13 cellular contexts compared by ENCODE assay signal in genomic region chr1:15797614-15798390, GRCh38. TPM values are rescaled to one million over a fixed set of nuclear protein-coding genes. Genes with fewer than 3 reads are reported as not detected.
DNase-seq lines count a peak whose midpoint lies in the region; ATAC-seq, FAIRE-seq and TF ChIP-seq lines count a peak whose summit lies in the region.
"Had no signal": no experiment of that assay in that cellular context is flagged by ENCODE, and none has a peak within 500 bp of the region (broad histone marks: within the 10 kb centered on the region; RNA-seq: fewer than 3 reads in every experiment).

No MANE protein-coding gene starts in this region.

- H3K36me3 ChIP-seq in MG63 (no peaks in the 10 kb centered on the region), body of pancreas (replicated peaks in 1 of 2; ENCODE audit: insufficient read depth in 1 of 2, low read depth in 2 of 2) (no peaks in the 10 kb centered on the region), HepG2 (replicated peaks in 1 of 2; ENCODE audit: control insufficient read depth in 1 of 2, insufficient read depth in 2 of 2, low read length in 2 of 2) (no peaks in the 10 kb centered on the region)

- no peak for TF ChIP-seq POLR2A in body of pancreas (IDR thresholded peaks at IDR 0.05)
- TF ChIP-seq POLR2A in HepG2 (IDR thresholded peaks at IDR 0.05; ENCODE audit: insufficient read depth in 1 of 2, low read depth in 2 of 2, low read length in 2 of 2), result no peak

- POLR2A ChIA-PET in HepG2 (lab: Yijun Ruan, JAX), result interaction anchor here (2.8 kb wide), 1 partner anchor 36 kb away, joined by 7 read pairs; no protein-coding TSS in a partner anchor

- H3K4me2 ChIP-seq in HepG2 (ENCODE audit: low read depth, low read length), result peak overlapping the region; percentile 61

- no peak for ATAC-seq in body of pancreas
- no peak for ATAC-seq in HepG2
- ATAC-seq in HG02642 (IDR thresholded peaks at IDR 0.05; ENCODE audit: poor library complexity, unreplicated experiment), result no peak
- ATAC-seq in GM18909 (IDR thresholded peaks at IDR 0.05; ENCODE audit: poor library complexity, unreplicated experiment), result no peak
- ATAC-seq: left lobe of liver had no signal

- H3K4me3 ChIP-seq in MG63 (no peak overlapping the region), body of pancreas (no peak overlapping the region), HepG2 (replicated peaks in 1 of 3; ENCODE audit: insufficient read depth in 1 of 3, low read depth in 2 of 3, low read length in 3 of 3) (peak overlapping the region in 1 of 3 experiments; percentile 21; a peak in 1 of 6 replicates)

- peak; percentile 41 for DNase-seq in MG63
- peak; percentile 37 to 69 (median 52) for DNase-seq in body of pancreas
- no peak for DNase-seq in HepG2 (ENCODE audit: low spot score)
- DNase-seq in urothelium cell line (ENCODE audit: low spot score), result peak; percentile 52
- no peak for DNase-seq in NCI-H1105 treated with DMSO at 0.1 percent for 48 hours (lab: John Stamatoyannopoulos, UW)
- DNase-seq: activated CD8-positive, alpha-beta memory T cell treated with anti-CD3 and anti-CD28 coated beads for 24 hours; activated naive CD4-positive, alpha-beta T cell treated with anti-CD3 and anti-CD28 coated beads, Interleukin-2, amount 10 ng/mL, durations not matched to agents 7 days and 5 days; DMS79 treated with DMSO at 0.1 percent for 48 hours; glutamatergic neuron; NCI-H2107 had no signal

- H4K20me1 ChIP-seq in HepG2 (ENCODE audit: insufficient read depth, low read length), result no peaks in the 10 kb centered on the region

- in situ Hi-C loops in HepG2 (cut with HindIII; ENCODE audit: extremely low pct_ligation_motif_present, low pct_unique_long_range_greater_than_20kb), result no loop called here

- H3K27ac ChIP-seq in body of pancreas (peak overlapping the region; percentile 28 to 84 (median 72)), HepG2 (ENCODE audit: extremely low read length, insufficient read depth, low read length) (no peak overlapping the region)

- no TSS peak for BruUV-seq in HepG2 (replicated peaks; lab: Mats Ljungman, UMichigan)

- intact Hi-C loops in body of pancreas (cut with DNase I), result no loop called here
- intact Hi-C loops in HepG2 (cut with micrococcal nuclease; ENCODE audit: unreplicated experiment), result no loop called here

- H3K4me1 ChIP-seq in body of pancreas (peaks cover 56% of the 10 kb centered on the region), HepG2 (ENCODE audit: insufficient read depth, low read length) (peaks cover 95% of the 10 kb centered on the region)

- TF ChIP-seq CTCF in body of pancreas (IDR thresholded peaks at IDR 0.05) (no peak), HepG2 (CRISPR knock-in tag; IDR thresholded peaks at IDR 0.05) (no peak)

- no peak for TF ChIP-seq EP300 in HepG2 (IDR thresholded peaks at IDR 0.05; ENCODE audit: low read depth in 2 of 2, low read length in 2 of 2)
- no peak for TF ChIP-seq EP300 in HepG2 (CRISPR knock-in tag; IDR thresholded peaks at IDR 0.05; ENCODE audit: borderline replicate concordance)

- H3K79me2 ChIP-seq in HepG2 (ENCODE audit: insufficient read depth, low read length), result peaks cover 14% of the 10 kb centered on the region

- TF ChIP-seq RAD21 in HepG2 (CRISPR knock-in tag; IDR thresholded peaks at IDR 0.05), result no peak

- FAIRE-seq in HepG2 (lab: Jason Lieb, UNC) (no peak), urothelium cell line (lab: Jason Lieb, UNC) (no peak)

- no peaks in the 10 kb centered on the region for H3K9me3 ChIP-seq in MG63
- H3K9me3 ChIP-seq in body of pancreas, result no peaks in the 10 kb centered on the region
- H3K9me3 ChIP-seq in HepG2 (ENCODE audit: low read length), result no peaks in the 10 kb centered on the region

- CTCF ChIA-PET in HepG2 (lab: Yijun Ruan, JAX; ENCODE audit: low intra/inter-chr PET ratio, low total read pairs), result no interaction called here

- H2AFZ ChIP-seq in HepG2 (ENCODE audit: low read length), result no peak overlapping the region

- H3K27me3 ChIP-seq in MG63 (no peaks in the 10 kb centered on the region), body of pancreas (no peaks in the 10 kb centered on the region), HepG2 (ENCODE audit: control insufficient read depth in 1 of 2, insufficient read depth in 2 of 2, low read length in 2 of 2) (no peaks in the 10 kb centered on the region)

- peak overlapping the region; percentile 22; the same call in 1 of the 2 replicates for H3K9ac ChIP-seq in HepG2 (ENCODE audit: insufficient read depth, low read depth, low read length)

- WGBS in body of pancreas, 2 donors, result 36 to 49% methylated on average over 9 to 14 of the region's 14 CpGs
- WGBS in HepG2 (ENCODE audit: low lambda C conversion rate), result 72% methylated on average over 14 of the region's 14 CpGs

RNA-seq across cellular contexts. Expression of gene UQCRHL, which starts 9.6 kb away (rescaled TPM):
- total RNA-seq in MG63 (2014; rRNA removed; shearing (Covaris generic); ENCODE audit: low replicate concordance), result 4.7 and 6.2 TPM in 2 replicates
- total RNA-seq in body of pancreas, result 1 to 10 TPM in 1 of 2 donors, under 1 TPM in 1; 0.66 to 1.0 TPM
- 2.3 and 4.0 TPM in 2 replicates for total RNA-seq in HepG2 (2016; rRNA removed; fragmentation: Illumina TruSeq; extraction: Trizol)
- total RNA-seq in HepG2 (2016; cell fraction: cytosol; rRNA removed; fragmentation: Illumina TruSeq; extraction: Trizol; ENCODE audit: low read depth), result 1.3 and 1.6 TPM in 2 replicates
- 2.3 and 4.1 TPM in 2 replicates for total RNA-seq in HepG2 (2016; cell fraction: insoluble cytoplasmic fraction; rRNA removed; fragmentation: Illumina TruSeq; extraction: Trizol)
- total RNA-seq in HepG2 (2016; cell fraction: membrane; rRNA removed; fragmentation: Illumina TruSeq; extraction: Trizol), result 3.6 and 3.8 TPM in 2 replicates
- 0.72 and 0.87 TPM in 2 replicates for total RNA-seq in HepG2 (2016; cell fraction: nucleus; rRNA removed; fragmentation: Illumina TruSeq; extraction: Trizol)
- 1.4 and 1.8 TPM in 2 replicates for polyA plus RNA-seq in HepG2 (2011; rRNA removed)
- 1.3 and 2.6 TPM in 2 replicates for polyA plus RNA-seq in HepG2 (2011; cell fraction: cytosol; rRNA removed)
- polyA plus RNA-seq in HepG2 (2011; cell fraction: nucleus; rRNA removed), result 0.59 and 1.3 TPM in 2 replicates
- polyA plus RNA-seq in HepG2 (2012), result 4.4 and 15.0 TPM in 2 replicates
- polyA plus RNA-seq in HepG2 (2016; cell fraction: cytosol; fragmentation: Illumina TruSeq; extraction: Trizol; ENCODE audit: low read depth), result 3.5 and 3.9 TPM in 2 replicates
- 6.0 and 6.8 TPM in 2 replicates for polyA plus RNA-seq in HepG2 (2016; cell fraction: insoluble cytoplasmic fraction; fragmentation: Illumina TruSeq; extraction: Trizol; ENCODE audit: low read depth)
- 4.5 and 5.2 TPM in 2 replicates for polyA plus RNA-seq in HepG2 (2016; cell fraction: membrane; fragmentation: Illumina TruSeq; extraction: Trizol; ENCODE audit: low read depth)
- polyA plus RNA-seq in HepG2 (2016; cell fraction: nucleus; fragmentation: Illumina TruSeq; extraction: Trizol; ENCODE audit: insufficient read depth, low read depth), result 1.8 and 2.2 TPM in 2 replicates
- 1.2 TPM in 1 of 2 replicates, not detected in the other for polyA minus RNA-seq in HepG2 (2011; rRNA and poly(A)+ RNA removed; ENCODE audit: low replicate concordance)
- polyA minus RNA-seq in HepG2 (2011; cell fraction: cytosol; rRNA and poly(A)+ RNA removed), result 2.5 and 2.8 TPM in 2 replicates
- polyA minus RNA-seq in HepG2 (2011; cell fraction: nucleus; rRNA and poly(A)+ RNA removed), result 0.64 and 0.87 TPM in 2 replicates

RNA-seq across cellular contexts. Expression of gene FBLIM1, which starts 39.2 kb away (rescaled TPM):
- total RNA-seq in MG63 (2014; rRNA removed; shearing (Covaris generic); ENCODE audit: low replicate concordance), result 17.5 and 23.1 TPM in 2 replicates
- total RNA-seq in body of pancreas (10 to 100 TPM; 42.5 to 46.2 TPM), HepG2 (2016; rRNA removed; fragmentation: Illumina TruSeq; extraction: Trizol) (9.2 and 10.6 TPM in 2 replicates)
- total RNA-seq in HepG2 (2016; cell fraction: cytosol; rRNA removed; fragmentation: Illumina TruSeq; extraction: Trizol; ENCODE audit: low read depth), result 2.3 and 2.6 TPM in 2 replicates
- total RNA-seq in HepG2 (2016; cell fraction: insoluble cytoplasmic fraction; rRNA removed; fragmentation: Illumina TruSeq; extraction: Trizol), result 9.3 and 10.5 TPM in 2 replicates
- 7.4 and 8.7 TPM in 2 replicates for total RNA-seq in HepG2 (2016; cell fraction: membrane; rRNA removed; fragmentation: Illumina TruSeq; extraction: Trizol)
- 4.4 and 5.9 TPM in 2 replicates for total RNA-seq in HepG2 (2016; cell fraction: nucleus; rRNA removed; fragmentation: Illumina TruSeq; extraction: Trizol)
- polyA plus RNA-seq in HepG2 (2011; rRNA removed), result 23.0 and 24.6 TPM in 2 replicates
- 15.7 and 22.9 TPM in 2 replicates for polyA plus RNA-seq in HepG2 (2011; cell fraction: cytosol; rRNA removed)
- polyA plus RNA-seq in HepG2 (2011; cell fraction: nucleus; rRNA removed), result 22.7 and 27.5 TPM in 2 replicates
- 2.8 and 7.8 TPM in 2 replicates for polyA plus RNA-seq in HepG2 (2012)
- polyA plus RNA-seq in HepG2 (2016; cell fraction: cytosol; fragmentation: Illumina TruSeq; extraction: Trizol; ENCODE audit: low read depth), result 2.9 and 3.0 TPM in 2 replicates
- 10.8 and 11.3 TPM in 2 replicates for polyA plus RNA-seq in HepG2 (2016; cell fraction: insoluble cytoplasmic fraction; fragmentation: Illumina TruSeq; extraction: Trizol; ENCODE audit: low read depth)
- 6.2 and 6.7 TPM in 2 replicates for polyA plus RNA-seq in HepG2 (2016; cell fraction: membrane; fragmentation: Illumina TruSeq; extraction: Trizol; ENCODE audit: low read depth)
- polyA plus RNA-seq in HepG2 (2016; cell fraction: nucleus; fragmentation: Illumina TruSeq; extraction: Trizol; ENCODE audit: insufficient read depth, low read depth), result 17.7 and 20.4 TPM in 2 replicates
- polyA minus RNA-seq in HepG2 (2011; rRNA and poly(A)+ RNA removed; ENCODE audit: low replicate concordance), result 2.2 and 24.8 TPM in 2 replicates
- polyA minus RNA-seq in HepG2 (2011; cell fraction: cytosol; rRNA and poly(A)+ RNA removed), result 12.1 and 12.4 TPM in 2 replicates
- polyA minus RNA-seq in HepG2 (2011; cell fraction: nucleus; rRNA and poly(A)+ RNA removed), result 8.8 and 10.0 TPM in 2 replicates

RNA-seq across cellular contexts. Expression of gene SPEN, which starts 49.7 kb away (rescaled TPM):
- total RNA-seq in MG63 (2014; rRNA removed; shearing (Covaris generic); ENCODE audit: low replicate concordance), result 3.3 and 4.8 TPM in 2 replicates
- total RNA-seq in body of pancreas (10 to 100 TPM; 27.8 to 38.9 TPM), HepG2 (2016; rRNA removed; fragmentation: Illumina TruSeq; extraction: Trizol) (14.0 and 25.1 TPM in 2 replicates)
- 7.7 and 8.8 TPM in 2 replicates for total RNA-seq in HepG2 (2016; cell fraction: cytosol; rRNA removed; fragmentation: Illumina TruSeq; extraction: Trizol; ENCODE audit: low read depth)
- 10.1 and 21.7 TPM in 2 replicates for total RNA-seq in HepG2 (2016; cell fraction: insoluble cytoplasmic fraction; rRNA removed; fragmentation: Illumina TruSeq; extraction: Trizol)
- total RNA-seq in HepG2 (2016; cell fraction: membrane; rRNA removed; fragmentation: Illumina TruSeq; extraction: Trizol), result 9.3 and 12.9 TPM in 2 replicates
- total RNA-seq in HepG2 (2016; cell fraction: nucleus; rRNA removed; fragmentation: Illumina TruSeq; extraction: Trizol), result 49.3 and 56.0 TPM in 2 replicates
- polyA plus RNA-seq in HepG2 (2011; rRNA removed), result 4.8 and 5.0 TPM in 2 replicates
- 2.8 and 3.3 TPM in 2 replicates for polyA plus RNA-seq in HepG2 (2011; cell fraction: cytosol; rRNA removed)
- polyA plus RNA-seq in HepG2 (2011; cell fraction: nucleus; rRNA removed), result 18.8 and 20.8 TPM in 2 replicates
- 21.6 and 23.5 TPM in 2 replicates for polyA plus RNA-seq in HepG2 (2012)
- 0.96 and 1.2 TPM in 2 replicates for polyA plus RNA-seq in HepG2 (2016; cell fraction: cytosol; fragmentation: Illumina TruSeq; extraction: Trizol; ENCODE audit: low read depth)
- polyA plus RNA-seq in HepG2 (2016; cell fraction: insoluble cytoplasmic fraction; fragmentation: Illumina TruSeq; extraction: Trizol; ENCODE audit: low read depth), result 8.1 and 13.9 TPM in 2 replicates
- polyA plus RNA-seq in HepG2 (2016; cell fraction: membrane; fragmentation: Illumina TruSeq; extraction: Trizol; ENCODE audit: low read depth), result 2.4 and 4.4 TPM in 2 replicates
- 82.7 and 94.7 TPM in 2 replicates for polyA plus RNA-seq in HepG2 (2016; cell fraction: nucleus; fragmentation: Illumina TruSeq; extraction: Trizol; ENCODE audit: insufficient read depth, low read depth)
- polyA minus RNA-seq in HepG2 (2011; rRNA and poly(A)+ RNA removed; ENCODE audit: low replicate concordance), result 26.2 and 39.1 TPM in 2 replicates
- 16.2 and 25.1 TPM in 2 replicates for polyA minus RNA-seq in HepG2 (2011; cell fraction: cytosol; rRNA and poly(A)+ RNA removed)
- polyA minus RNA-seq in HepG2 (2011; cell fraction: nucleus; rRNA and poly(A)+ RNA removed), result 33.1 and 35.3 TPM in 2 replicates

RNA-seq across cellular contexts. Expression of gene TMEM82, which starts 55.5 kb away (rescaled TPM):
- total RNA-seq in MG63 (2014; rRNA removed; shearing (Covaris generic); ENCODE audit: low replicate concordance), result not detected in 2 replicates
- total RNA-seq in body of pancreas, result not detected
- total RNA-seq in HepG2 (2016; rRNA removed; fragmentation: Illumina TruSeq; extraction: Trizol), result 0.29 and 0.97 TPM in 2 replicates
- total RNA-seq in HepG2 (2016; cell fraction: cytosol; rRNA removed; fragmentation: Illumina TruSeq; extraction: Trizol; ENCODE audit: low read depth), result 0.71 and 0.79 TPM in 2 replicates
- total RNA-seq in HepG2 (2016; cell fraction: insoluble cytoplasmic fraction; rRNA removed; fragmentation: Illumina TruSeq; extraction: Trizol), result 0.43 and 0.58 TPM in 2 replicates
- 0.43 and 0.45 TPM in 2 replicates for total RNA-seq in HepG2 (2016; cell fraction: membrane; rRNA removed; fragmentation: Illumina TruSeq; extraction: Trizol)
- 0.41 and 0.75 TPM in 2 replicates for total RNA-seq in HepG2 (2016; cell fraction: nucleus; rRNA removed; fragmentation: Illumina TruSeq; extraction: Trizol)
- 0.24 and 0.40 TPM in 2 replicates for polyA plus RNA-seq in HepG2 (2011; rRNA removed)
- 0.28 and 0.51 TPM in 2 replicates for polyA plus RNA-seq in HepG2 (2011; cell fraction: cytosol; rRNA removed)
- 0.58 and 0.85 TPM in 2 replicates for polyA plus RNA-seq in HepG2 (2011; cell fraction: nucleus; rRNA removed)
- 0.32 and 0.44 TPM in 2 replicates for polyA plus RNA-seq in HepG2 (2012)
- 0.60 and 0.79 TPM in 2 replicates for polyA plus RNA-seq in HepG2 (2016; cell fraction: cytosol; fragmentation: Illumina TruSeq; extraction: Trizol; ENCODE audit: low read depth)
- polyA plus RNA-seq in HepG2 (2016; cell fraction: insoluble cytoplasmic fraction; fragmentation: Illumina TruSeq; extraction: Trizol; ENCODE audit: low read depth), result 0.37 and 0.50 TPM in 2 replicates
- 0.64 and 0.87 TPM in 2 replicates for polyA plus RNA-seq in HepG2 (2016; cell fraction: membrane; fragmentation: Illumina TruSeq; extraction: Trizol; ENCODE audit: low read depth)
- polyA plus RNA-seq in HepG2 (2016; cell fraction: nucleus; fragmentation: Illumina TruSeq; extraction: Trizol; ENCODE audit: insufficient read depth, low read depth), result 1.1 and 1.5 TPM in 2 replicates
- 0.92 TPM in 1 of 2 replicates, not detected in the other for polyA minus RNA-seq in HepG2 (2011; rRNA and poly(A)+ RNA removed; ENCODE audit: low replicate concordance)
- 0.44 and 0.59 TPM in 2 replicates for polyA minus RNA-seq in HepG2 (2011; cell fraction: cytosol; rRNA and poly(A)+ RNA removed)
- polyA minus RNA-seq in HepG2 (2011; cell fraction: nucleus; rRNA and poly(A)+ RNA removed), result 0.62 TPM in 1 of 2 replicates, not detected in the other

Comparison
In these comparisons a context has a peak if more than half of its experiments do, and no peak if none do; other contexts are left out.
1. DNase-seq: peak in MG63 (single experiment), body of pancreas (4 of 4) and urothelium cell line (single experiment); none in HepG2 (single experiment) and NCI-H1105 treated with DMSO at 0.1 percent for 48 hours (single experiment).